ENCODE assay signal across 9 cellular contexts in genomic region chr1:31745071-31745897, GRCh38. TPM values are rescaled to one million over a fixed set of nuclear protein-coding genes. Genes with fewer than 3 reads are reported as not detected.
A peak's percentile ranks its signal among the peaks of the same experiment; 100 is the strongest.
DNase-seq lines count a peak whose midpoint lies in the region; ATAC-seq and TF ChIP-seq lines count a peak whose summit lies in the region.
"Had no signal": no experiment of that assay in that cellular context is flagged by ENCODE, and none has a peak within 500 bp of the region (broad histone marks: within the 10 kb centered on the region; RNA-seq: fewer than 3 reads in every experiment).

No MANE protein-coding gene starts in this region.

- ATAC-seq in Right ventricle myocardium inferior (peak; percentile 54), lung (ENCODE audit: insufficient read depth, low FRiP score) (peak; percentile 60), GM18505 (IDR thresholded peaks at IDR 0.05; ENCODE audit: unreplicated experiment) (no peak)
- peak; percentile 77 for ATAC-seq in stimulated activated naive CD8-positive, alpha-beta T cell treated with anti-CD3 and anti-CD28 coated beads, Interleukin-15, amount 100 ng/mL, for 72 hours

- H3K9me3 Mint-ChIP-seq in activated CD4-positive, alpha-beta T cell treated with anti-CD3 and anti-CD28 coated beads, Interleukin-2, amount 10 ng/mL, durations not matched to agents 24 days and 14 days: no peaks in the 10 kb centered on the region
- no peaks in the 10 kb centered on the region for H3K9me3 Mint-ChIP-seq in stimulated activated naive CD8-positive, alpha-beta T cell treated with anti-CD3 and anti-CD28 coated beads, Interleukin-15, amount 100 ng/mL, for 72 hours

- H3K27me3 ChIP-seq in lung (ENCODE audit: control insufficient read depth, insufficient read depth): no peaks in the 10 kb centered on the region

- H3K27ac Mint-ChIP-seq in activated CD4-positive, alpha-beta T cell treated with anti-CD3 and anti-CD28 coated beads, Interleukin-2, amount 10 ng/mL, durations not matched to agents 24 days and 14 days: no peak overlapping the region
- H3K27ac Mint-ChIP-seq in stimulated activated naive CD8-positive, alpha-beta T cell treated with anti-CD3 and anti-CD28 coated beads, Interleukin-15, amount 100 ng/mL, for 72 hours: no peak overlapping the region

- no peaks in the 10 kb centered on the region for H3K36me3 ChIP-seq in lung (ENCODE audit: control insufficient read depth in 2 of 2, insufficient read depth in 2 of 2, low read length in 2 of 2)

- H3K27me3 Mint-ChIP-seq in activated CD4-positive, alpha-beta T cell treated with anti-CD3 and anti-CD28 coated beads, Interleukin-2, amount 10 ng/mL, durations not matched to agents 24 days and 14 days: peaks cover 13% of the 10 kb centered on the region
- H3K27me3 Mint-ChIP-seq in stimulated activated naive CD8-positive, alpha-beta T cell treated with anti-CD3 and anti-CD28 coated beads, Interleukin-15, amount 100 ng/mL, for 72 hours: peaks cover 10% of the 10 kb centered on the region

- no peak overlapping the region for H3K4me3 Mint-ChIP-seq in activated CD4-positive, alpha-beta T cell treated with anti-CD3 and anti-CD28 coated beads, Interleukin-2, amount 10 ng/mL, durations not matched to agents 24 days and 14 days
- no peak overlapping the region for H3K4me3 Mint-ChIP-seq in stimulated activated naive CD8-positive, alpha-beta T cell treated with anti-CD3 and anti-CD28 coated beads, Interleukin-15, amount 100 ng/mL, for 72 hours

- H3K9me3 ChIP-seq in lung (ENCODE audit: control insufficient read depth in 2 of 2, insufficient read depth in 1 of 2, low read length in 1 of 2): no peaks in the 10 kb centered on the region

- TF ChIP-seq POLR2A in GM18505 (IDR thresholded peaks at IDR 0.05; ENCODE audit: borderline replicate concordance, extremely low read depth, insufficient read depth, insufficient read length): no peak

- H3K36me3 Mint-ChIP-seq in activated CD4-positive, alpha-beta T cell treated with anti-CD3 and anti-CD28 coated beads, Interleukin-2, amount 10 ng/mL, durations not matched to agents 24 days and 14 days (ENCODE audit: low read depth): no peaks in the 10 kb centered on the region

- H3K4me1 ChIP-seq in lung (ENCODE audit: control insufficient read depth in 2 of 2, insufficient read depth in 2 of 2, low read length in 2 of 2): no peaks in the 10 kb centered on the region

- intact Hi-C loops in Right ventricle myocardium inferior (cut with DNase I): loop anchor here (2.0 kb wide), 1 partner anchor 82 kb away; no protein-coding TSS in a partner anchor
- intact Hi-C loops in cardiac septum (cut with DNase I): no loop called here
- intact Hi-C loops in activated CD4-positive, alpha-beta T cell treated with anti-CD3 and anti-CD28 coated beads, Interleukin-2, amount 10 ng/mL, durations not matched to agents 24 days and 14 days (cut with micrococcal nuclease): loop anchor here (1.0 kb wide), 1 partner anchor 81 kb away; no protein-coding TSS in a partner anchor

- TF ChIP-seq CTCF in lung (IDR thresholded peaks at IDR 0.05; ENCODE audit: control extremely low read depth, extremely low read depth): peak; percentile 32

- DNase-seq in Right ventricle myocardium inferior (ENCODE audit: missing footprints): no peak
- DNase-seq in cardiac septum (ENCODE audit: low spot score): no peak
- DNase-seq in NCI-H2107 (lab: John Stamatoyannopoulos, UW): peak; percentile 34
- peak; percentile 88 for DNase-seq in activated CD4-positive, alpha-beta T cell treated with anti-CD3 and anti-CD28 coated beads, Interleukin-2, amount 10 ng/mL, durations not matched to agents 24 days and 14 days
- peak; percentile 12 to 66 for DNase-seq in dermis microvascular lymphatic vessel endothelial cell (ENCODE audit: low read depth in 2 of 2)
- DNase-seq in lung (ENCODE audit: low spot score): peak; percentile 54
- peak; percentile 64 to 66 for DNase-seq in stimulated activated naive CD8-positive, alpha-beta T cell treated with anti-CD3 and anti-CD28 coated beads, Interleukin-15, amount 100 ng/mL, for 72 hours

- H3K4me3 ChIP-seq in lung: no peak overlapping the region

- H3K4me1 Mint-ChIP-seq in activated CD4-positive, alpha-beta T cell treated with anti-CD3 and anti-CD28 coated beads, Interleukin-2, amount 10 ng/mL, durations not matched to agents 24 days and 14 days: no peaks in the 10 kb centered on the region
- peaks cover 12% of the 10 kb centered on the region for H3K4me1 Mint-ChIP-seq in stimulated activated naive CD8-positive, alpha-beta T cell treated with anti-CD3 and anti-CD28 coated beads, Interleukin-15, amount 100 ng/mL, for 72 hours

- no peak overlapping the region for H3K27ac ChIP-seq in lung (ENCODE audit: low read depth in 1 of 2, low read length in 1 of 2)
- H3K27ac ChIP-seq: epithelial cell of prostate had no signal

- WGBS in lung, 2 donors: 50 to 52% methylated on average over 4 of the region's 4 CpGs

RNA-seq across cellular contexts. Expression of gene ADGRB2, which starts 18.9 kb away (rescaled TPM):
- 16.1 TPM for total RNA-seq in Right ventricle myocardium inferior
- 7.7 TPM for total RNA-seq in cardiac septum
- total RNA-seq in activated CD4-positive, alpha-beta T cell treated with anti-CD3 and anti-CD28 coated beads, Interleukin-2, amount 10 ng/mL, durations not matched to agents 24 days and 14 days: 0.40 and 0.45 TPM in 2 replicates
- total RNA-seq in dermis microvascular lymphatic vessel endothelial cell: 0.26 and 0.51 TPM in 2 replicates
- 1 to 10 TPM; 1.8 to 7.6 TPM for total RNA-seq in lung
- polyA plus RNA-seq in lung: under 1 TPM; 0.44 to 0.89 TPM

RNA-seq across cellular contexts. Expression of gene COL16A1, which starts 41.5 kb away (rescaled TPM):
- total RNA-seq in Right ventricle myocardium inferior: 12.7 TPM
- total RNA-seq in cardiac septum: 45.9 TPM
- not detected in 2 replicates for total RNA-seq in activated CD4-positive, alpha-beta T cell treated with anti-CD3 and anti-CD28 coated beads, Interleukin-2, amount 10 ng/mL, durations not matched to agents 24 days and 14 days
- total RNA-seq in dermis microvascular lymphatic vessel endothelial cell: 0.26 and 0.51 TPM in 2 replicates
- total RNA-seq in lung: 10 to 100 TPM; 63.0 to 83.2 TPM
- 10 to 100 TPM; 16.5 to 23.7 TPM for polyA plus RNA-seq in lung

Comparison
In these comparisons a context has a peak if more than half of its experiments do, and no peak if none do; other contexts are left out.
1. DNase-seq: peak in NCI-H2107 (single experiment), activated CD4-positive, alpha-beta T cell treated with anti-CD3 and anti-CD28 coated beads, Interleukin-2, amount 10 ng/mL, durations not matched to agents 24 days and 14 days (single experiment), dermis microvascular lymphatic vessel endothelial cell (2 of 2), lung (single experiment) and stimulated activated naive CD8-positive, alpha-beta T cell treated with anti-CD3 and anti-CD28 coated beads, Interleukin-15, amount 100 ng/mL, for 72 hours (2 of 2); none in Right ventricle myocardium inferior (single experiment) and cardiac septum (single experiment).